In genomic region chr7:38704041-38704547, GRCh38 we compare ENCODE assay signal across 16 cellular contexts.
DNase-seq lines count a peak whose midpoint lies in the region; ATAC-seq and TF ChIP-seq lines count a peak whose summit lies in the region.
"Had no signal": no experiment of that assay in that cellular context is flagged by ENCODE, and none has a peak within 500 bp of the region (broad histone marks: within the 10 kb centered on the region; RNA-seq: fewer than 3 reads in every experiment).

No MANE protein-coding gene starts in this region.

- no peak overlapping the region for H3K4me3 Mint-ChIP-seq in neural progenitor cell
- H3K4me3 Mint-ChIP-seq: CD4-positive, alpha-beta T cell; T-cell had no signal

- no peak overlapping the region for H3K27ac ChIP-seq in RWPE2 (ENCODE audit: poor library complexity, severe bottlenecking)
- H3K27ac ChIP-seq in neural progenitor cell, result no peak overlapping the region

- no peaks in the 10 kb centered on the region for H3K36me3 Mint-ChIP-seq in neural progenitor cell
- H3K36me3 Mint-ChIP-seq: T-cell had no signal

- peaks cover 11% of the 10 kb centered on the region for H3K4me1 Mint-ChIP-seq in neural progenitor cell

- DNase-seq in LNCaP clone FGC (ENCODE audit: low read depth) (peak; percentile 27), RWPE2 (ENCODE audit: low spot score) (no peak), iris pigment epithelial cell (ENCODE audit: low read depth) (peak; percentile 33), neural progenitor cell (ENCODE audit: low spot score) (peak; percentile 52), HK-2 (ENCODE audit: unreplicated experiment) (no peak)
- DNase-seq in central memory CD4-positive, alpha-beta T cell, result no peak
- DNase-seq: BE2C; CD4-positive, alpha-beta T cell; DMS79 treated with DMSO at 0.1 percent for 48 hours; GOT3; MV-4-11; NCI-H1417; NCI-H187 treated with DMSO at 0.1 percent for 48 hours; NCI-H446; T-cell had no signal

- peaks cover 2% of the 10 kb centered on the region for H3K27me3 Mint-ChIP-seq in neural progenitor cell (ENCODE audit: insufficient read depth, low read depth)

- H3K4me3 ChIP-seq in LNCaP clone FGC (ENCODE audit: low read depth, low read length) (no peak overlapping the region), RWPE2 (ENCODE audit: severe bottlenecking) (no peak overlapping the region), neural progenitor cell (no peak overlapping the region)

- H3K27me3 ChIP-seq in RWPE2 (ENCODE audit: insufficient read depth, poor library complexity, severe bottlenecking) (no peaks in the 10 kb centered on the region), neural progenitor cell (no peaks in the 10 kb centered on the region)

- H3K79me2 ChIP-seq in neural progenitor cell (ENCODE audit: low read depth), result no peaks in the 10 kb centered on the region

- no peaks in the 10 kb centered on the region for H3F3A ChIP-seq in neural progenitor cell (ENCODE audit: low read depth)

- H3K27ac Mint-ChIP-seq in neural progenitor cell, result peak overlapping the region; percentile 40
- H3K27ac Mint-ChIP-seq: CD4-positive, alpha-beta T cell; T-cell had no signal

- H4K20me1 ChIP-seq in neural progenitor cell (ENCODE audit: low read depth), result no peaks in the 10 kb centered on the region

- H3K9me3 ChIP-seq in RWPE2 (ENCODE audit: severe bottlenecking) (no peaks in the 10 kb centered on the region), neural progenitor cell (ENCODE audit: low read depth) (no peaks in the 10 kb centered on the region)
- H3K9me3 ChIP-seq: BE2C had no signal

- TF ChIP-seq CTCF in LNCaP clone FGC (IDR thresholded peaks at IDR 0.05; ENCODE audit: control insufficient read depth, extremely low read depth, insufficient read depth), result no peak
- no peak for TF ChIP-seq CTCF in RWPE2 (IDR thresholded peaks at IDR 0.05; ENCODE audit: poor library complexity, severe bottlenecking)
- TF ChIP-seq CTCF in neural progenitor cell (IDR thresholded peaks at IDR 0.05), result no peak

- peaks cover 3% of the 10 kb centered on the region for H3K9me3 Mint-ChIP-seq in neural progenitor cell
- H3K9me3 Mint-ChIP-seq: CD4-positive, alpha-beta T cell had no signal

- no peak overlapping the region for H3K4me2 ChIP-seq in neural progenitor cell

- peak overlapping the region; percentile 14 for H2AFZ ChIP-seq in neural progenitor cell (replicated peaks)

- peak; percentile 53 for ATAC-seq in RWPE2 (ENCODE audit: low read depth)
- ATAC-seq in HG03342 (IDR thresholded peaks at IDR 0.05; ENCODE audit: unreplicated experiment), result no peak
- ATAC-seq: T-cell had no signal

- no peak overlapping the region for H3K9ac ChIP-seq in neural progenitor cell

- peaks cover 16% of the 10 kb centered on the region for H3K4me1 ChIP-seq in RWPE2 (ENCODE audit: insufficient read depth, poor library complexity, severe bottlenecking)
- H3K4me1 ChIP-seq in neural progenitor cell, result peaks cover 13% of the 10 kb centered on the region
- H3K4me1 ChIP-seq: BE2C had no signal

- no peaks in the 10 kb centered on the region for H3K36me3 ChIP-seq in RWPE2 (ENCODE audit: low read depth)
- H3K36me3 ChIP-seq in neural progenitor cell, result no peaks in the 10 kb centered on the region
- H3K36me3 ChIP-seq: BE2C had no signal

Comparison
In these comparisons a context has a peak if more than half of its experiments do, and no peak if none do; other contexts are left out.
1. DNase-seq: peak in LNCaP clone FGC (single experiment), iris pigment epithelial cell (single experiment) and neural progenitor cell (single experiment); none in RWPE2 (single experiment), central memory CD4-positive, alpha-beta T cell (single experiment) and HK-2 (single experiment).